In genomic region chr9:136251264-136252115, GRCh38 we compare ENCODE assay signal across 25 cellular contexts. TPM values are rescaled to one million over a fixed set of nuclear protein-coding genes. Genes with fewer than 3 reads are reported as not detected.
"Had no signal": no experiment of that assay in that cellular context is flagged by ENCODE, and none has a peak within 500 bp of the region (broad histone marks: within the 10 kb centered on the region; RNA-seq: fewer than 3 reads in every experiment).

No MANE protein-coding gene starts in this region.

- DNase-seq: activated CD4-positive, alpha-beta memory T cell treated with anti-CD3 and anti-CD28 coated beads, Interleukin-2, amount 10 ng/mL, durations not matched to agents 7 days and 5 days; activated CD4-positive, alpha-beta T cell treated with anti-CD3 and anti-CD28 coated beads for 48 hours; activated CD4-positive, CD25-positive, alpha-beta regulatory T cell; activated naive CD4-positive, alpha-beta T cell treated with Interleukin-2 at 50 U/mL for 16 hours; activated naive CD8-positive, alpha-beta T cell treated with anti-CD3 and anti-CD28 coated beads, Interleukin-2, amount 10 ng/mL, durations not matched to agents 7 days and 5 days; activated T-cell treated with anti-CD3 and anti-CD28 coated beads, Interleukin-2, amount 50 U/mL, for 24 hours; caudate nucleus; dorsolateral prefrontal cortex; foreskin melanocyte; glutamatergic neuron; kidney glomerular epithelial cell; left ventricle myocardium inferior; mammary epithelial cell; stimulated activated CD4-positive, alpha-beta T cell treated with anti-CD3 and anti-CD28 coated beads, Interleukin-4, amount 100 ng/mL, for 1 hour had no signal

- H3K27ac Mint-ChIP-seq: activated CD4-positive, alpha-beta memory T cell treated with anti-CD3 and anti-CD28 coated beads, Interleukin-2, amount 10 ng/mL, durations not matched to agents 7 days and 5 days; activated naive CD8-positive, alpha-beta T cell treated with anti-CD3 and anti-CD28 coated beads, Interleukin-2, amount 10 ng/mL, durations not matched to agents 7 days and 5 days; activated T-cell treated with anti-CD3 and anti-CD28 coated beads, Interleukin-2, amount 50 U/mL, for 24 hours; activated T-helper 2 cell treated with anti-CD3 and anti-CD28 coated beads, Interferon-gamma antibody, Interleukin-2, Interleukin-4, amounts not matched to agents 10 μg/mL and 5 μg/mL and 100 μg/mL, durations not matched to agents 14 hours and 24 hours and 36 hours; brain; stimulated activated effector memory CD8-positive, alpha-beta T cell treated with anti-CD3 and anti-CD28 coated beads, Interleukin-12 subunit alpha, Interleukin-12 subunit beta, amount 100 ng/mL, for 72 hours had no signal

- ATAC-seq: sciatic nerve; stimulated activated effector memory CD8-positive, alpha-beta T cell treated with anti-CD3 and anti-CD28 coated beads, Interleukin-12 subunit alpha, Interleukin-12 subunit beta, amount 100 ng/mL, for 72 hours had no signal

- H3K9me3 Mint-ChIP-seq: activated CD4-positive, alpha-beta memory T cell treated with anti-CD3 and anti-CD28 coated beads, Interleukin-2, amount 10 ng/mL, durations not matched to agents 7 days and 5 days; activated naive CD8-positive, alpha-beta T cell treated with anti-CD3 and anti-CD28 coated beads, Interleukin-2, amount 10 ng/mL, durations not matched to agents 7 days and 5 days; activated T-cell treated with anti-CD3 and anti-CD28 coated beads, Interleukin-2, amount 50 U/mL, for 24 hours; activated T-helper 2 cell treated with anti-CD3 and anti-CD28 coated beads, Interferon-gamma antibody, Interleukin-2, Interleukin-4, amounts not matched to agents 10 μg/mL and 5 μg/mL and 100 μg/mL, durations not matched to agents 14 hours and 24 hours and 36 hours; stimulated activated effector memory CD8-positive, alpha-beta T cell treated with anti-CD3 and anti-CD28 coated beads, Interleukin-12 subunit alpha, Interleukin-12 subunit beta, amount 100 ng/mL, for 72 hours had no signal

- H3K4me1 Mint-ChIP-seq: activated CD4-positive, alpha-beta memory T cell treated with anti-CD3 and anti-CD28 coated beads, Interleukin-2, amount 10 ng/mL, durations not matched to agents 7 days and 5 days; activated naive CD8-positive, alpha-beta T cell treated with anti-CD3 and anti-CD28 coated beads, Interleukin-2, amount 10 ng/mL, durations not matched to agents 7 days and 5 days had no signal

- H3K27me3 ChIP-seq: dorsolateral prefrontal cortex, upper lobe of left lung had no signal

- H3K4me3 ChIP-seq: dorsolateral prefrontal cortex, left ventricle myocardium inferior, smooth muscle cell, thoracic aorta, upper lobe of left lung had no signal

- H3K4me3 Mint-ChIP-seq: activated CD4-positive, alpha-beta memory T cell treated with anti-CD3 and anti-CD28 coated beads, Interleukin-2, amount 10 ng/mL, durations not matched to agents 7 days and 5 days; activated naive CD8-positive, alpha-beta T cell treated with anti-CD3 and anti-CD28 coated beads, Interleukin-2, amount 10 ng/mL, durations not matched to agents 7 days and 5 days; activated T-cell treated with anti-CD3 and anti-CD28 coated beads, Interleukin-2, amount 50 U/mL, for 24 hours; brain; stimulated activated effector memory CD8-positive, alpha-beta T cell treated with anti-CD3 and anti-CD28 coated beads, Interleukin-12 subunit alpha, Interleukin-12 subunit beta, amount 100 ng/mL, for 72 hours had no signal

- H3K27ac ChIP-seq: dorsolateral prefrontal cortex, left ventricle myocardium inferior, thoracic aorta, upper lobe of left lung had no signal

- H3K27me3 Mint-ChIP-seq: activated T-cell treated with anti-CD3 and anti-CD28 coated beads, Interleukin-2, amount 50 U/mL, for 24 hours had no signal

RNA-seq across cellular contexts. Expression of gene LHX3, which starts 46.6 kb away (rescaled TPM):
- total RNA-seq: activated naive CD8-positive, alpha-beta T cell treated with anti-CD3 and anti-CD28 coated beads, Interleukin-2, amount 10 ng/mL, durations not matched to agents 7 days and 5 days; activated T-helper 2 cell treated with anti-CD3 and anti-CD28 coated beads, Interferon-gamma antibody, Interleukin-2, Interleukin-4, amounts not matched to agents 10 μg/mL and 5 μg/mL and 100 μg/mL, durations not matched to agents 14 hours and 24 hours and 36 hours; epithelial cell of proximal tubule; fibroblast of lung; left ventricle myocardium inferior; mammary epithelial cell; osteocyte; sciatic nerve; smooth muscle cell; thoracic aorta had no signal
- polyA plus RNA-seq: fibroblast of lung, mammary epithelial cell, neural cell, smooth muscle cell had no signal

RNA-seq across cellular contexts. Expression of gene CCDC187, which starts 52.4 kb away (rescaled TPM):
- total RNA-seq: activated CD4-positive, alpha-beta memory T cell treated with anti-CD3 and anti-CD28 coated beads, Interleukin-2, amount 10 ng/mL, durations not matched to agents 7 days and 5 days; activated naive CD8-positive, alpha-beta T cell treated with anti-CD3 and anti-CD28 coated beads, Interleukin-2, amount 10 ng/mL, durations not matched to agents 7 days and 5 days; activated T-helper 2 cell treated with anti-CD3 and anti-CD28 coated beads, Interferon-gamma antibody, Interleukin-2, Interleukin-4, amounts not matched to agents 10 μg/mL and 5 μg/mL and 100 μg/mL, durations not matched to agents 14 hours and 24 hours and 36 hours; fibroblast of lung; left ventricle myocardium inferior; osteocyte; smooth muscle cell; thoracic aorta had no signal
- polyA plus RNA-seq: fibroblast of lung, mammary epithelial cell, neural cell had no signal
